Comparison of ENCODE assay signal across 8 cellular contexts in genomic region chr17:41835214-41835799, GRCh38. TPM values are rescaled to one million over a fixed set of nuclear protein-coding genes. Genes with fewer than 3 reads are reported as not detected.
DNase-seq lines count a peak whose midpoint lies in the region; ATAC-seq and TF ChIP-seq lines count a peak whose summit lies in the region.

No MANE protein-coding gene starts in this region.

- H3K4me1 Mint-ChIP-seq in activated naive CD8-positive, alpha-beta T cell treated with anti-CD3 and anti-CD28 coated beads, Interleukin-2, amount 10 ng/mL, durations not matched to agents 7 days and 5 days = peaks cover 16% of the 10 kb centered on the region
- H3K4me1 Mint-ChIP-seq in stimulated activated memory B cell treated with anti-CD40 and anti-IgM and Interleukin-4, amounts not matched to agents 10 μg/mL and 1 μg/mL and 100 μg/mL, for 72 hours = peaks cover 14% of the 10 kb centered on the region

- POLR2A ChIA-PET in activated naive CD8-positive, alpha-beta T cell treated with anti-CD3 and anti-CD28 coated beads, Interleukin-2, amount 10 ng/mL, durations not matched to agents 7 days and 5 days (lab: Charles Lee) = no interaction called here

- H3K4me3 Mint-ChIP-seq in activated naive CD8-positive, alpha-beta T cell treated with anti-CD3 and anti-CD28 coated beads, Interleukin-2, amount 10 ng/mL, durations not matched to agents 7 days and 5 days = peak overlapping the region; percentile 85
- peak overlapping the region; percentile 79 for H3K4me3 Mint-ChIP-seq in stimulated activated memory B cell treated with anti-CD40 and anti-IgM and Interleukin-4, amounts not matched to agents 10 μg/mL and 1 μg/mL and 100 μg/mL, for 72 hours

- peaks cover 11% of the 10 kb centered on the region for H3K36me3 Mint-ChIP-seq in activated naive CD8-positive, alpha-beta T cell treated with anti-CD3 and anti-CD28 coated beads, Interleukin-2, amount 10 ng/mL, durations not matched to agents 7 days and 5 days
- H3K36me3 Mint-ChIP-seq in stimulated activated memory B cell treated with anti-CD40 and anti-IgM and Interleukin-4, amounts not matched to agents 10 μg/mL and 1 μg/mL and 100 μg/mL, for 72 hours = peaks cover 12% of the 10 kb centered on the region

- DNase-seq in GM10266 (ENCODE audit: extremely low spot score) = peak; percentile 70
- no peak for DNase-seq in activated naive CD8-positive, alpha-beta T cell treated with anti-CD3 and anti-CD28 coated beads, Interleukin-2, amount 10 ng/mL, durations not matched to agents 7 days and 5 days
- no peak for DNase-seq in NCI-H2227 treated with DMSO at 0.1 percent for 48 hours (lab: John Stamatoyannopoulos, UW)
- no peak for DNase-seq in cerebellar nuclear complex (lab: John Stamatoyannopoulos, UW)

- H3K9me3 Mint-ChIP-seq in activated naive CD8-positive, alpha-beta T cell treated with anti-CD3 and anti-CD28 coated beads, Interleukin-2, amount 10 ng/mL, durations not matched to agents 7 days and 5 days = no peaks in the 10 kb centered on the region
- H3K9me3 Mint-ChIP-seq in stimulated activated memory B cell treated with anti-CD40 and anti-IgM and Interleukin-4, amounts not matched to agents 10 μg/mL and 1 μg/mL and 100 μg/mL, for 72 hours = no peaks in the 10 kb centered on the region

- peak overlapping the region; percentile 56 for H3K4me3 ChIP-seq in iPS-11a (ENCODE audit: low read depth, low read length)

- TF ChIP-seq CTCF in GM10266 (IDR thresholded peaks at IDR 0.05; ENCODE audit: control insufficient read depth, insufficient read depth, low read depth, missing control alignments) = no peak

- peaks cover 13% of the 10 kb centered on the region for H3K27me3 Mint-ChIP-seq in activated naive CD8-positive, alpha-beta T cell treated with anti-CD3 and anti-CD28 coated beads, Interleukin-2, amount 10 ng/mL, durations not matched to agents 7 days and 5 days
- no peaks in the 10 kb centered on the region for H3K27me3 Mint-ChIP-seq in stimulated activated memory B cell treated with anti-CD40 and anti-IgM and Interleukin-4, amounts not matched to agents 10 μg/mL and 1 μg/mL and 100 μg/mL, for 72 hours

- H3K27ac Mint-ChIP-seq in activated naive CD8-positive, alpha-beta T cell treated with anti-CD3 and anti-CD28 coated beads, Interleukin-2, amount 10 ng/mL, durations not matched to agents 7 days and 5 days = peak overlapping the region; percentile 55
- H3K27ac Mint-ChIP-seq in stimulated activated memory B cell treated with anti-CD40 and anti-IgM and Interleukin-4, amounts not matched to agents 10 μg/mL and 1 μg/mL and 100 μg/mL, for 72 hours = peak overlapping the region; percentile 67

- ATAC-seq in HG03108 (IDR thresholded peaks at IDR 0.05; ENCODE audit: unreplicated experiment) = peak; percentile 22
- ATAC-seq in activated naive CD8-positive, alpha-beta T cell treated with anti-CD3 and anti-CD28 coated beads, Interleukin-2, amount 10 ng/mL, durations not matched to agents 7 days and 5 days (ENCODE audit: low read depth) = peak; percentile 12
- peak; percentile 56 for ATAC-seq in stimulated activated memory B cell treated with anti-CD40 and anti-IgM and Interleukin-4, amounts not matched to agents 10 μg/mL and 1 μg/mL and 100 μg/mL, for 72 hours
- no peak for ATAC-seq in HG02798 (IDR thresholded peaks at IDR 0.05; ENCODE audit: poor library complexity, unreplicated experiment)

RNA-seq across cellular contexts. Expression of gene NT5C3B, which starts 0.7 kb away (rescaled TPM):
- total RNA-seq in activated naive CD8-positive, alpha-beta T cell treated with anti-CD3 and anti-CD28 coated beads, Interleukin-2, amount 10 ng/mL, durations not matched to agents 7 days and 5 days = 10 to 100 TPM; 30.1 to 35.4 TPM

RNA-seq across cellular contexts. Expression of gene KLHL10, which starts 2.3 kb away (rescaled TPM):
- not detected for total RNA-seq in activated naive CD8-positive, alpha-beta T cell treated with anti-CD3 and anti-CD28 coated beads, Interleukin-2, amount 10 ng/mL, durations not matched to agents 7 days and 5 days

RNA-seq across cellular contexts. Expression of gene FKBP10, which starts 22.5 kb away (rescaled TPM):
- under 1 TPM; 0.53 to 0.94 TPM for total RNA-seq in activated naive CD8-positive, alpha-beta T cell treated with anti-CD3 and anti-CD28 coated beads, Interleukin-2, amount 10 ng/mL, durations not matched to agents 7 days and 5 days

RNA-seq across cellular contexts. Expression of gene P3H4, which starts 23.6 kb away (rescaled TPM):
- 1 to 10 TPM; 3.2 to 3.7 TPM for total RNA-seq in activated naive CD8-positive, alpha-beta T cell treated with anti-CD3 and anti-CD28 coated beads, Interleukin-2, amount 10 ng/mL, durations not matched to agents 7 days and 5 days

RNA-seq across cellular contexts. Expression of gene KLHL11, which starts 29.9 kb away (rescaled TPM):
- 10 to 100 TPM; 13.6 to 14.8 TPM for total RNA-seq in activated naive CD8-positive, alpha-beta T cell treated with anti-CD3 and anti-CD28 coated beads, Interleukin-2, amount 10 ng/mL, durations not matched to agents 7 days and 5 days
